14 cellular contexts compared by ENCODE assay signal in genomic region chr13:40597735-40598365, GRCh38.
A peak's percentile ranks its signal among the peaks of the same experiment; 100 is the strongest.
DNase-seq lines count a peak whose midpoint lies in the region; ATAC-seq and TF ChIP-seq lines count a peak whose summit lies in the region.
"Had no signal": no experiment of that assay in that cellular context is flagged by ENCODE, and none has a peak within 500 bp of the region (broad histone marks: within the 10 kb centered on the region; RNA-seq: fewer than 3 reads in every experiment).

No MANE protein-coding gene starts in this region.

- peaks cover 71 to 93% (median 86%) of the 10 kb centered on the region in 4 donors for H3K4me1 Mint-ChIP-seq in CD4-positive, alpha-beta memory T cell
- peaks cover 34% of the 10 kb centered on the region for H3K4me1 Mint-ChIP-seq in nephron progenitor cell

- no peak overlapping the region for H2AFZ ChIP-seq in PC-9

- peak overlapping the region; percentile 52 for H3K4me2 ChIP-seq in PC-9

- no peaks in the 10 kb centered on the region for H3K36me3 Mint-ChIP-seq in CD4-positive, alpha-beta memory T cell
- H3K36me3 Mint-ChIP-seq in nephron progenitor cell (ENCODE audit: low read depth): no peaks in the 10 kb centered on the region

- peaks cover 99% of the 10 kb centered on the region for H3K4me1 ChIP-seq in CD4-positive, alpha-beta memory T cell (ENCODE audit: insufficient read depth, low read length)
- H3K4me1 ChIP-seq in PC-9 (replicated peaks; ENCODE audit: insufficient read depth): no peaks in the 10 kb centered on the region
- H3K4me1 ChIP-seq in A673 (ENCODE audit: insufficient read depth, low read length, poor library complexity, severe bottlenecking): no peaks in the 10 kb centered on the region
- H3K4me1 ChIP-seq: SJCRH30 had no signal

- no peak for DNase-seq in CD4-positive, alpha-beta memory T cell
- DNase-seq in PC-9 (peak; percentile 51 to 57), epithelial cell of prostate (ENCODE audit: low read depth, low spot score) (no peak), nephron progenitor cell (no peak), LoVo (ENCODE audit: low spot score) (no peak), A673 (ENCODE audit: low spot score) (no peak)
- DNase-seq: activated CD8-positive, alpha-beta memory T cell treated with anti-CD3 and anti-CD28 coated beads for 24 hours; central memory CD4-positive, alpha-beta T cell; foreskin fibroblast; midbrain; NCI-H345; SJCRH30 had no signal

- H4K20me1 ChIP-seq in PC-9 (ENCODE audit: insufficient read depth): no peaks in the 10 kb centered on the region

- no peak overlapping the region for H3K4me3 ChIP-seq in CD4-positive, alpha-beta memory T cell (ENCODE audit: low read length in 2 of 2)
- no peak overlapping the region for H3K4me3 ChIP-seq in PC-9
- H3K4me3 ChIP-seq in A673 (ENCODE audit: low read depth, low read length, poor library complexity, severe bottlenecking): no peak overlapping the region
- H3K4me3 ChIP-seq: SJCRH30 had no signal

- H3F3A ChIP-seq in PC-9 (ENCODE audit: insufficient read depth, low read depth): no peaks in the 10 kb centered on the region

- POLR2A ChIA-PET in CD4-positive, alpha-beta memory T cell (lab: Charles Lee; ENCODE audit: partially characterized antibody): interaction anchor here (1.0 to 1.2 kb wide), 2 partner anchors 56 to 67 kb away, joined by 3 read pairs; no protein-coding TSS in a partner anchor
- POLR2A ChIA-PET in PC-9 (lab: Charles Lee; ENCODE audit: unreplicated experiment) (no interaction called here), A673 (lab: Charles Lee; ENCODE audit: low non-redundant PET) (no interaction called here)

- ATAC-seq in HG03439 (IDR thresholded peaks at IDR 0.05; ENCODE audit: unreplicated experiment) (no peak), GM19463 (IDR thresholded peaks at IDR 0.05; ENCODE audit: unreplicated experiment) (no peak)

- H3K27ac ChIP-seq in CD4-positive, alpha-beta memory T cell (ENCODE audit: low read depth, low read length): peak overlapping the region; percentile 16
- H3K27ac ChIP-seq in PC-9: peak overlapping the region; percentile 59
- H3K27ac ChIP-seq in epithelial cell of prostate: peak overlapping the region; percentile 42
- H3K27ac ChIP-seq in A673 (ENCODE audit: low read depth, low read length, poor library complexity, severe bottlenecking): no peak overlapping the region
- H3K27ac ChIP-seq: SJCRH30 had no signal

- no peaks in the 10 kb centered on the region for H3K9me2 ChIP-seq in PC-9 (ENCODE audit: insufficient read depth)

- no peaks in the 10 kb centered on the region for H3K9me3 ChIP-seq in CD4-positive, alpha-beta memory T cell (ENCODE audit: control insufficient read depth in 1 of 2, low read length in 2 of 2)
- no peaks in the 10 kb centered on the region for H3K9me3 ChIP-seq in PC-9 (ENCODE audit: insufficient read depth, low read depth)
- H3K9me3 ChIP-seq in A673 (ENCODE audit: low read depth, low read length, poor library complexity, severe bottlenecking): no peaks in the 10 kb centered on the region
- H3K9me3 ChIP-seq: SJCRH30 had no signal

- no peaks in the 10 kb centered on the region for H3K27me3 Mint-ChIP-seq in CD4-positive, alpha-beta memory T cell
- no peaks in the 10 kb centered on the region for H3K27me3 Mint-ChIP-seq in nephron progenitor cell (ENCODE audit: low read depth, poor library complexity)

- intact Hi-C loops in CD4-positive, alpha-beta memory T cell (cut with micrococcal nuclease): no loop called here
- intact Hi-C loops in PC-9 (cut with micrococcal nuclease; ENCODE audit: unreplicated experiment) (loop anchor here (10.0 kb wide), 1 partner anchor 67 kb away; the partner anchor contains the start of gene FOXO1), A673 (cut with micrococcal nuclease; ENCODE audit: unreplicated experiment) (no loop called here)

- peaks cover 15% of the 10 kb centered on the region; the same call in 1 of the 2 replicates for H3K79me2 ChIP-seq in PC-9 (ENCODE audit: low read depth)

- H3K27me3 ChIP-seq in CD4-positive, alpha-beta memory T cell (ENCODE audit: insufficient read depth, low read length): no peaks in the 10 kb centered on the region
- H3K27me3 ChIP-seq in PC-9 (ENCODE audit: insufficient read depth, low read depth): no peaks in the 10 kb centered on the region
- no peaks in the 10 kb centered on the region for H3K27me3 ChIP-seq in A673 (replicated peaks; ENCODE audit: insufficient read depth, low read depth, low read length, poor library complexity)
- H3K27me3 ChIP-seq: SJCRH30 had no signal

- TF ChIP-seq CTCF in PC-9 (conservative IDR thresholded peaks at IDR 0.05): no peak
- TF ChIP-seq CTCF in nephron progenitor cell (IDR thresholded peaks at IDR 0.05): no peak
- TF ChIP-seq CTCF in A673 (conservative IDR thresholded peaks at IDR 0.05; ENCODE audit: low read depth, low read length): no peak

- BruUV-seq in PC-9 (replicated peaks; lab: Mats Ljungman, UMichigan): TSS peak; percentile 38
- BruUV-seq in A673 (replicated peaks; lab: Mats Ljungman, UMichigan): no TSS peak

- H3K9me3 Mint-ChIP-seq in CD4-positive, alpha-beta memory T cell: no peaks in the 10 kb centered on the region
- no peaks in the 10 kb centered on the region for H3K9me3 Mint-ChIP-seq in nephron progenitor cell

- H3K4me3 Mint-ChIP-seq in CD4-positive, alpha-beta memory T cell: peak overlapping the region in 7 of 8 donors; percentile 57 to 73 (median 67)
- no peak overlapping the region for H3K4me3 Mint-ChIP-seq in nephron progenitor cell

- CTCF ChIA-PET in CD4-positive, alpha-beta memory T cell (lab: Charles Lee; ENCODE audit: partially characterized antibody): interaction anchor here (2.0 to 2.1 kb wide), 2 partner anchors 11 to 529 kb away, joined by 5 read pairs; no protein-coding TSS in a partner anchor
- CTCF ChIA-PET in PC-9 (lab: Charles Lee) (no interaction called here), A673 (lab: Charles Lee) (no interaction called here)

- peak overlapping the region; percentile 76 to 90 (median 88) for H3K27ac Mint-ChIP-seq in CD4-positive, alpha-beta memory T cell
- H3K27ac Mint-ChIP-seq in nephron progenitor cell: peak overlapping the region; percentile 70

- no peaks in the 10 kb centered on the region for H3K36me3 ChIP-seq in CD4-positive, alpha-beta memory T cell (ENCODE audit: insufficient read depth, low read length)
- H3K36me3 ChIP-seq in PC-9 (ENCODE audit: low read depth) (no peaks in the 10 kb centered on the region), A673 (ENCODE audit: insufficient read depth, low read length, poor library complexity, severe bottlenecking) (no peaks in the 10 kb centered on the region)

Comparison
In these comparisons a context has a peak if more than half of its experiments do, and no peak if none do; other contexts are left out.
1. DNase-seq: peak in PC-9 (2 of 2); none in CD4-positive, alpha-beta memory T cell (0 of 5), epithelial cell of prostate (single experiment), nephron progenitor cell (single experiment), LoVo (single experiment) and A673 (single experiment).